Comparison of ENCODE assay signal across 9 cellular contexts in the genomic region with DNA sequence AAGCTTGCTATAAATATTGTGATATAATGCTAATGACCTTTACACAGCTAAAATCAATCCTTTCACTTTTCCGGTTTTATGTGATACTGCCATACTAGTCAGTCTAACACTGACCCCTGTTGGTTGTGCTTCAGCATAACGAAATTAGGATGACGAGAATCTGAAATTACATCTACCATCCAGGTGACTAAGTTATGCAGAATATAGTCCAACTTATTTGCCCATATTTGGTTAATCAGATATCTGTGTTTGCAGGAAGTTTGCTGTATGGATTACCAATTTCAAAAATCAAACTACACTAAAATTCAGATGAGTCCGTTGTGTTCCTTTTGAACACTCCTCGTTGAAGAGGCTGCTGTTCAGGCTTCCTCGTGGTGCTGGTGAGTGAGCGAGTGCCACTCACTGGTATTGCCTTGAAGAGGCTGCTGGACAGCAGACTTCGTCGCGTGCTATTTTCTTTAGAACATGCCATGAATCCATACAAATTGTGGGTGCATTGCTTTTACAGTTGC. TPM values are rescaled to one million over a fixed set of nuclear protein-coding genes. Genes with fewer than 3 reads are reported as not detected.
DNase-seq lines count a peak whose midpoint lies in the region; ATAC-seq, FAIRE-seq and TF ChIP-seq lines count a peak whose summit lies in the region.
"Had no signal": no experiment of that assay in that cellular context is flagged by ENCODE, and none has a peak within 500 bp of the region (broad histone marks: within the 10 kb centered on the region; RNA-seq: fewer than 3 reads in every experiment).

No MANE protein-coding gene starts in this region.

- H3K27me3 Mint-ChIP-seq in CD4-positive, alpha-beta memory T cell: no peaks in the 10 kb centered on the region

- H3K9me3 Mint-ChIP-seq in CD4-positive, alpha-beta memory T cell: no peaks in the 10 kb centered on the region

- TF ChIP-seq POLR2A in GM18505 (IDR thresholded peaks at IDR 0.05; ENCODE audit: borderline replicate concordance, extremely low read depth, insufficient read depth, insufficient read length) (no peak), uterus (IDR thresholded peaks at IDR 0.05) (no peak)

- CTCF ChIA-PET in CD4-positive, alpha-beta memory T cell (lab: Charles Lee; ENCODE audit: partially characterized antibody): interaction anchor here (0.7 to 4.5 kb wide), 23 partner anchors 10 to 1251 kb away, joined by 3 to 38 read pairs (median 5); a partner anchor contains a TSS

- peak overlapping the region in 2 of 7 donors; percentile 48 to 62 for H3K27ac Mint-ChIP-seq in CD4-positive, alpha-beta memory T cell

- FAIRE-seq in bronchial epithelial cell (lab: Jason Lieb, UNC): no peak
- FAIRE-seq: TTC549 had no signal

- H3K36me3 ChIP-seq in CD4-positive, alpha-beta memory T cell (ENCODE audit: insufficient read depth, low read length): peaks cover 62% of the 10 kb centered on the region
- H3K36me3 ChIP-seq in bronchial epithelial cell (ENCODE audit: control insufficient read depth, insufficient read depth, low read length): peaks cover 30% of the 10 kb centered on the region
- peaks cover 0 to 88% of the 10 kb centered on the region in 2 donors for H3K36me3 ChIP-seq in left lung
- H3K36me3 ChIP-seq in uterus: no peaks in the 10 kb centered on the region

- no peaks in the 10 kb centered on the region for H3K27me3 ChIP-seq in CD4-positive, alpha-beta memory T cell (ENCODE audit: insufficient read depth, low read length)
- H3K27me3 ChIP-seq in bronchial epithelial cell (ENCODE audit: control insufficient read depth, insufficient read depth, low read length) (no peaks in the 10 kb centered on the region), left lung (no peaks in the 10 kb centered on the region), uterus (no peaks in the 10 kb centered on the region)

- intact Hi-C loops in CD4-positive, alpha-beta memory T cell (cut with micrococcal nuclease): loop anchor here (1.0 to 10.0 kb wide), 6 partner anchors 29 to 1603 kb away; a partner anchor contains a TSS
- intact Hi-C loops in left lung (cut with DNase I) (loop anchor here in 1 of 2 donors (10.0 kb wide), 1 partner anchor 111 kb away; a partner anchor contains a TSS), uterus (cut with DNase I; ENCODE audit: low total_unique reads) (no loop called here)

- peaks cover 32 to 69% of the 10 kb centered on the region in 2 donors for H3K36me3 Mint-ChIP-seq in CD4-positive, alpha-beta memory T cell

- H3K9me3 ChIP-seq in CD4-positive, alpha-beta memory T cell (ENCODE audit: control insufficient read depth in 1 of 2, low read length in 2 of 2): no peaks in the 10 kb centered on the region
- H3K9me3 ChIP-seq in left lung (no peaks in the 10 kb centered on the region), uterus (no peaks in the 10 kb centered on the region)

- ATAC-seq in GM18505 (IDR thresholded peaks at IDR 0.05; ENCODE audit: unreplicated experiment) (peak; percentile 73), HG03139 (IDR thresholded peaks at IDR 0.05; ENCODE audit: unreplicated experiment) (peak; percentile 59), left lung (peak; percentile 88)

- no peak overlapping the region for H3K27ac ChIP-seq in CD4-positive, alpha-beta memory T cell (ENCODE audit: low read depth, low read length)
- H3K27ac ChIP-seq in left lung (no peak overlapping the region), uterus (no peak overlapping the region)

- no peak overlapping the region for H3K4me3 ChIP-seq in CD4-positive, alpha-beta memory T cell (ENCODE audit: low read length in 2 of 2)
- no peak overlapping the region for H3K4me3 ChIP-seq in bronchial epithelial cell (ENCODE audit: low read depth, low read length)
- no peak overlapping the region for H3K4me3 ChIP-seq in left lung
- no peak overlapping the region for H3K4me3 ChIP-seq in uterus

- no peak overlapping the region for H3K4me3 Mint-ChIP-seq in CD4-positive, alpha-beta memory T cell

- no peaks in the 10 kb centered on the region for H3K4me1 ChIP-seq in CD4-positive, alpha-beta memory T cell (ENCODE audit: insufficient read depth, low read length)
- H3K4me1 ChIP-seq in left lung: peaks cover 0 to 9% of the 10 kb centered on the region in 2 donors
- no peaks in the 10 kb centered on the region for H3K4me1 ChIP-seq in uterus

- peak in 4 of 5 donors; percentile 54 to 60 (median 59) for DNase-seq in CD4-positive, alpha-beta memory T cell
- DNase-seq in NCI-H69 (lab: John Stamatoyannopoulos, UW) (peak; percentile 59), bronchial epithelial cell (ENCODE audit: low read depth) (peak; percentile 65), left lung (no peak), uterus (no peak), NK-92 (lab: John Stamatoyannopoulos, UW; ENCODE audit: unreplicated experiment) (no peak)

- TF ChIP-seq CTCF in bronchial epithelial cell (IDR thresholded peaks at IDR 0.05; ENCODE audit: insufficient read depth, low read length, severe bottlenecking) (peak; percentile 67), left lung (IDR thresholded peaks at IDR 0.05) (peak; percentile 53 to 61), uterus (IDR thresholded peaks at IDR 0.05) (peak; percentile 59 to 81 (median 76))

- POLR2A ChIA-PET in CD4-positive, alpha-beta memory T cell (lab: Charles Lee; ENCODE audit: partially characterized antibody): interaction anchor here (1.0 to 2.9 kb wide), 4 partner anchors 15 to 369 kb away, joined by 3 to 11 read pairs (median 8); a partner anchor contains a TSS

- peaks cover 3 to 15% (median 5%) of the 10 kb centered on the region in 4 donors for H3K4me1 Mint-ChIP-seq in CD4-positive, alpha-beta memory T cell

RNA-seq across cellular contexts. Expression of a gene that starts 32.5 kb away (rescaled TPM):
- total RNA-seq in CD4-positive, alpha-beta memory T cell: 10 to 100 TPM; 44.9 to 49.1 TPM
- polyA plus RNA-seq in CD4-positive, alpha-beta memory T cell: 1 to 10 TPM in 1 of 2 donors, under 1 TPM in 1; 0.55 to 1.8 TPM
- total RNA-seq in bronchial epithelial cell (6.8 and 7.9 TPM in 2 replicates), left lung (10 to 100 TPM; 17.1 to 23.3 TPM), uterus (10 to 100 TPM; 14.1 to 43.3 (median 27.2) TPM)

Comparison
In these comparisons a context has a peak if more than half of its experiments do, and no peak if none do; other contexts are left out.
1. DNase-seq: peak in CD4-positive, alpha-beta memory T cell (4 of 5), NCI-H69 (single experiment) and bronchial epithelial cell (single experiment); none in left lung (0 of 2), uterus (0 of 2) and NK-92 (single experiment).
2. Peak in every context shown above with its lines, with median percentiles within 50 percentile points of each other: ATAC-seq and CTCF ChIP-seq.